ENCODE assay signal across 14 cellular contexts in genomic region chr4:186840222-186840701, GRCh38.
A peak's percentile ranks its signal among the peaks of the same experiment; 100 is the strongest.
DNase-seq lines count a peak whose midpoint lies in the region; ATAC-seq, FAIRE-seq and TF ChIP-seq lines count a peak whose summit lies in the region.
"Had no signal": no experiment of that assay in that cellular context is flagged by ENCODE, and none has a peak within 500 bp of the region (broad histone marks: within the 10 kb centered on the region; RNA-seq: fewer than 3 reads in every experiment).

No MANE protein-coding gene starts in this region.

- H2AFZ ChIP-seq in trophoblast cell (ENCODE audit: insufficient read depth, low read length, poor library complexity), result no peak overlapping the region

- H3K27ac ChIP-seq in BLaER1, result no peak overlapping the region
- H3K27ac ChIP-seq in trophoblast cell (ENCODE audit: low read depth, low read length), result no peak overlapping the region

- H3K4me3 ChIP-seq in BLaER1 (no peak overlapping the region), fibroblast of the aortic adventitia (ENCODE audit: low read depth, low read length) (peak overlapping the region; percentile 54), trophoblast cell (ENCODE audit: low read depth, low read length) (no peak overlapping the region)

- H4K12ac ChIP-seq in trophoblast cell (ENCODE audit: low read depth, low read length), result no peak overlapping the region

- no peak overlapping the region for H2BK120ac ChIP-seq in trophoblast cell (ENCODE audit: insufficient read depth, low read length, poor library complexity)

- no peak for TF ChIP-seq CTCF in fibroblast of the aortic adventitia (IDR thresholded peaks at IDR 0.05; ENCODE audit: insufficient read depth, low read length)

- H3K79me2 ChIP-seq in trophoblast cell (ENCODE audit: control insufficient read depth, insufficient read depth, low read length, poor library complexity), result no peaks in the 10 kb centered on the region

- no peaks in the 10 kb centered on the region for H3K79me1 ChIP-seq in trophoblast cell (ENCODE audit: low read length)

- no peak overlapping the region for H2BK12ac ChIP-seq in trophoblast cell (ENCODE audit: low read length)

- WGBS in trophoblast cell (ENCODE audit: extremely low coverage, insufficient coverage, insufficient read length), result 94% methylated on average over 3 of the region's 7 CpGs

- no peak overlapping the region for H3K14ac ChIP-seq in trophoblast cell (ENCODE audit: low read length)

- H3K9ac ChIP-seq in BLaER1 (no peak overlapping the region), trophoblast cell (ENCODE audit: low read length) (no peak overlapping the region)

- DNase-seq in RPMI7951 (ENCODE audit: low read depth) (peak; percentile 81), fibroblast of the aortic adventitia (ENCODE audit: low read depth) (peak; percentile 76), sciatic nerve (ENCODE audit: low spot score) (peak; percentile 82), frontal cortex (ENCODE audit: low spot score in 2 of 2) (no peak), trophoblast cell (no peak)
- DNase-seq: activated T-cell treated with anti-CD3 and anti-CD28 coated beads, Interleukin-2, amount 50 U/mL, for 1 hour; hippocampal formation; naive B cell; NCI-H526; T1000 had no signal

- H2BK5ac ChIP-seq in trophoblast cell (ENCODE audit: low read depth, low read length, poor library complexity), result no peak overlapping the region

- no peak overlapping the region for H4K91ac ChIP-seq in trophoblast cell (ENCODE audit: low read depth, low read length)

- no peak overlapping the region for H3K23ac ChIP-seq in trophoblast cell (ENCODE audit: low read length)

- H3K27me3 ChIP-seq in BLaER1, result no peaks in the 10 kb centered on the region
- no peaks in the 10 kb centered on the region for H3K27me3 ChIP-seq in trophoblast cell (ENCODE audit: insufficient read depth, low read length)

- H3K4ac ChIP-seq in trophoblast cell (ENCODE audit: low read depth, low read length), result no peak overlapping the region

- H3K36me3 ChIP-seq in BLaER1 (no peaks in the 10 kb centered on the region), trophoblast cell (ENCODE audit: control insufficient read depth in 1 of 2, insufficient read depth in 2 of 2, low read length in 2 of 2) (no peaks in the 10 kb centered on the region)

- ATAC-seq in sciatic nerve (peak; percentile 95), GM21526 (IDR thresholded peaks at IDR 0.05; ENCODE audit: low FRiP score, unreplicated experiment) (no peak), GM19324 (IDR thresholded peaks at IDR 0.05; ENCODE audit: low FRiP score, unreplicated experiment) (no peak)

- no peaks in the 10 kb centered on the region for H4K20me1 ChIP-seq in BLaER1

- no peaks in the 10 kb centered on the region for H3K9me3 ChIP-seq in BLaER1
- H3K9me3 ChIP-seq in trophoblast cell (ENCODE audit: insufficient read depth, low read depth, low read length), result no peaks in the 10 kb centered on the region

- no peak overlapping the region for H3K18ac ChIP-seq in trophoblast cell (ENCODE audit: low read length)

- intact Hi-C loops in sciatic nerve (cut with DNase I), result no loop called here

- FAIRE-seq in frontal cortex (lab: Jason Lieb, UNC), result no peak
- FAIRE-seq: bronchial epithelial cell had no signal

- H4K8ac ChIP-seq in trophoblast cell (ENCODE audit: low read depth, low read length), result no peak overlapping the region

- H3K4me1 ChIP-seq in BLaER1 (peaks cover 26% of the 10 kb centered on the region), trophoblast cell (ENCODE audit: control insufficient read depth in 1 of 2, insufficient read depth in 2 of 2, low read length in 2 of 2) (peaks cover 0 to 3% of the 10 kb centered on the region in 2 experiments)

- H3K4me2 ChIP-seq in BLaER1 (peak overlapping the region; percentile 57; the same call in 1 of the 2 replicates), trophoblast cell (ENCODE audit: low read length) (no peak overlapping the region)

- no peak overlapping the region for H2AK5ac ChIP-seq in trophoblast cell (ENCODE audit: low read length)

Comparison
In these comparisons a context has a peak if more than half of its experiments do, and no peak if none do; other contexts are left out.
1. DNase-seq: peak in RPMI7951 (single experiment), fibroblast of the aortic adventitia (single experiment) and sciatic nerve (single experiment); none in frontal cortex (0 of 2) and trophoblast cell (0 of 2).